ENCODE assay signal across 14 cellular contexts in genomic region chr10:71982269-71983178, GRCh38. TPM values are rescaled to one million over a fixed set of nuclear protein-coding genes. Genes with fewer than 3 reads are reported as not detected.
DNase-seq lines count a peak whose midpoint lies in the region; ATAC-seq and TF ChIP-seq lines count a peak whose summit lies in the region.
"Had no signal": no experiment of that assay in that cellular context is flagged by ENCODE, and none has a peak within 500 bp of the region (broad histone marks: within the 10 kb centered on the region; RNA-seq: fewer than 3 reads in every experiment).

No MANE protein-coding gene starts in this region.

- peaks cover 12% of the 10 kb centered on the region for H3K4me1 Mint-ChIP-seq in T-helper 17 cell

- H3K4me1 ChIP-seq in esophagus squamous epithelium (peaks cover 42 to 100% (median 86%) of the 10 kb centered on the region in 3 donors), sigmoid colon (peaks cover 0 to 100% (median 96%) of the 10 kb centered on the region in 4 donors), colonic mucosa (no peaks in the 10 kb centered on the region)

- TF ChIP-seq CTCF in GM12864 (IDR thresholded peaks at IDR 0.05; ENCODE audit: low read depth, low read length, missing control alignments) (peak; percentile 29), esophagus squamous epithelium (IDR thresholded peaks at IDR 0.05) (no peak), sigmoid colon (IDR thresholded peaks at IDR 0.05) (no peak), colonic mucosa (IDR thresholded peaks at IDR 0.05) (no peak)

- no peaks in the 10 kb centered on the region for H3K27me3 ChIP-seq in esophagus squamous epithelium
- no peaks in the 10 kb centered on the region for H3K27me3 ChIP-seq in sigmoid colon
- H3K27me3 ChIP-seq in colonic mucosa = no peaks in the 10 kb centered on the region

- peak overlapping the region; percentile 21 for H3K27ac Mint-ChIP-seq in T-helper 17 cell
- H3K27ac Mint-ChIP-seq: activated CD4-positive, alpha-beta T cell treated with anti-CD3 and anti-CD28 coated beads, Interleukin-2, amount 10 ng/mL, durations not matched to agents 7 days and 5 days; B cell had no signal

- H3K27me3 Mint-ChIP-seq in T-helper 17 cell = peaks cover 50% of the 10 kb centered on the region
- H3K27me3 Mint-ChIP-seq: activated CD4-positive, alpha-beta T cell treated with anti-CD3 and anti-CD28 coated beads, Interleukin-2, amount 10 ng/mL, durations not matched to agents 7 days and 5 days had no signal

- peaks cover 0 to 4% (median 0%) of the 10 kb centered on the region in 3 donors for H3K36me3 ChIP-seq in esophagus squamous epithelium
- no peaks in the 10 kb centered on the region for H3K36me3 ChIP-seq in sigmoid colon
- no peaks in the 10 kb centered on the region for H3K36me3 ChIP-seq in colonic mucosa

- H3K36me3 Mint-ChIP-seq in T-helper 17 cell (ENCODE audit: low read depth) = no peaks in the 10 kb centered on the region

- H3K27ac ChIP-seq in esophagus squamous epithelium (peak overlapping the region in 3 of 4 donors; percentile 64 to 86 (median 86)), sigmoid colon (peak overlapping the region; percentile 84 to 92 (median 87)), colonic mucosa (no peak overlapping the region)

- H3K4me3 Mint-ChIP-seq in T-helper 17 cell = no peak overlapping the region
- H3K4me3 Mint-ChIP-seq: activated CD4-positive, alpha-beta T cell treated with anti-CD3 and anti-CD28 coated beads, Interleukin-2, amount 10 ng/mL, durations not matched to agents 7 days and 5 days; B cell had no signal

- WGBS in esophagus squamous epithelium, 2 donors = 67 to 88% methylated on average over 9 of the region's 10 CpGs
- WGBS in sigmoid colon, 2 donors = 80 to 83% methylated on average over 10 of the region's 10 CpGs

- no peak overlapping the region for H3K9ac ChIP-seq in colonic mucosa (ENCODE audit: low read depth in 2 of 2, low read length in 2 of 2)

- intact Hi-C loops in esophagus squamous epithelium (cut with DNase I) = no loop called here
- intact Hi-C loops in sigmoid colon (cut with DNase I) = no loop called here
- intact Hi-C loops in colonic mucosa (cut with DNase I) = no loop called here

- ATAC-seq in T-helper 17 cell (no peak), GM19324 (IDR thresholded peaks at IDR 0.05; ENCODE audit: low FRiP score, unreplicated experiment) (no peak)

- DNase-seq in GM12864 (ENCODE audit: low read depth) = no peak
- no peak for DNase-seq in T-helper 17 cell
- no peak for DNase-seq in esophagus squamous epithelium (lab: John Stamatoyannopoulos, UW)
- peak; percentile 50 for DNase-seq in sigmoid colon
- no peak for DNase-seq in colonic mucosa
- no peak for DNase-seq in activated T-cell treated with anti-CD3 and anti-CD28 coated beads, Interleukin-2, amount 50 U/mL, for 1 hour
- DNase-seq in NCI-H1930 (lab: John Stamatoyannopoulos, UW) = no peak
- DNase-seq: activated CD4-positive, alpha-beta T cell treated with anti-CD3 and anti-CD28 coated beads, Interleukin-2, amount 10 ng/mL, durations not matched to agents 7 days and 5 days; activated effector memory CD4-positive, alpha-beta T cell treated with anti-CD3 and anti-CD28 coated beads, Interleukin-2, amount 50 U/mL, for 16 hours; kidney; NCI-H187; T-helper 2 cell had no signal

- no peak for TF ChIP-seq EP300 in sigmoid colon (IDR thresholded peaks at IDR 0.05)

- no peak overlapping the region for H3K4me3 ChIP-seq in GM12864 (ENCODE audit: low read depth, low read length)
- H3K4me3 ChIP-seq in esophagus squamous epithelium = no peak overlapping the region
- H3K4me3 ChIP-seq in sigmoid colon = no peak overlapping the region
- no peak overlapping the region for H3K4me3 ChIP-seq in colonic mucosa

- TF ChIP-seq POLR2A in esophagus squamous epithelium (IDR thresholded peaks at IDR 0.05) (no peak), sigmoid colon (IDR thresholded peaks at IDR 0.05) (no peak)

- H3K9me3 ChIP-seq in T-helper 17 cell (ENCODE audit: control insufficient read depth, low read length, poor library complexity, severe bottlenecking) (no peaks in the 10 kb centered on the region), esophagus squamous epithelium (no peaks in the 10 kb centered on the region), sigmoid colon (no peaks in the 10 kb centered on the region), colonic mucosa (no peaks in the 10 kb centered on the region)

RNA-seq across cellular contexts. Expression of gene CHST3, which starts 18.3 kb away (rescaled TPM):
- not detected for total RNA-seq in T-helper 17 cell
- 10 to 100 TPM in 1 of 4 donors, 1 to 10 TPM in 3; 5.3 to 15.4 (median 9.6) TPM for total RNA-seq in esophagus squamous epithelium
- total RNA-seq in sigmoid colon = 10 to 100 TPM; 12.8 to 25.5 (median 16.5) TPM
- 1 to 10 TPM in 1 of 3 donors, under 1 TPM in 2; 0.23 to 3.6 (median 0.60) TPM for polyA plus RNA-seq in sigmoid colon
- total RNA-seq in colonic mucosa = 1 to 10 TPM; 2.5 to 3.4 TPM
- total RNA-seq: B cell had no signal
